ENCODE assay signal across 9 cellular contexts in genomic region chr7:43113622-43114450, GRCh38. TPM values are rescaled to one million over a fixed set of nuclear protein-coding genes. Genes with fewer than 3 reads are reported as not detected.
DNase-seq lines count a peak whose midpoint lies in the region; ATAC-seq and TF ChIP-seq lines count a peak whose summit lies in the region.
"Had no signal": no experiment of that assay in that cellular context is flagged by ENCODE, and none has a peak within 500 bp of the region (broad histone marks: within the 10 kb centered on the region; RNA-seq: fewer than 3 reads in every experiment).

No MANE protein-coding gene starts in this region.

- CTCF ChIA-PET in WTC11 (lab: Charles Lee) = interaction anchor here (0.6 to 3.7 kb wide), 4 partner anchors 42 to 326 kb away, joined by 3 to 16 read pairs (median 4); no protein-coding TSS in a partner anchor

- H3K27ac ChIP-seq in hepatocyte (no peak overlapping the region), skin epidermis (no peak overlapping the region)

- peak overlapping the region; percentile 44 for H2AFZ ChIP-seq in hepatocyte

- H3K4me3 Mint-ChIP-seq in WTC11 = peak overlapping the region; percentile 76

- ATAC-seq in WTC11 = peak; percentile 5
- no peak for ATAC-seq in HG02938 (IDR thresholded peaks at IDR 0.05; ENCODE audit: unreplicated experiment)

- no peaks in the 10 kb centered on the region for H3K79me2 ChIP-seq in hepatocyte

- no peak overlapping the region for H3K27ac Mint-ChIP-seq in WTC11

- peak overlapping the region; percentile 52 for H3K4me3 ChIP-seq in hepatocyte
- peak overlapping the region; percentile 4 to 31 (median 24) for H3K4me3 ChIP-seq in skin epidermis

- no peaks in the 10 kb centered on the region for H3K36me3 Mint-ChIP-seq in WTC11

- H3K27me3 Mint-ChIP-seq in WTC11 (ENCODE audit: low read depth) = peaks cover 23% of the 10 kb centered on the region

- TF ChIP-seq CTCF in WTC11 (IDR thresholded peaks at IDR 0.05) = no peak
- no peak for TF ChIP-seq CTCF in hepatocyte (IDR thresholded peaks at IDR 0.05; ENCODE audit: poor library complexity)

- H3K9me3 ChIP-seq in hepatocyte (ENCODE audit: low read depth) = no peaks in the 10 kb centered on the region

- H3K4me1 ChIP-seq in hepatocyte (ENCODE audit: insufficient read depth) = peaks cover 15% of the 10 kb centered on the region

- H3K4me2 ChIP-seq in hepatocyte = peak overlapping the region; percentile 98

- DNase-seq in NCI-H2227 (lab: John Stamatoyannopoulos, UW; ENCODE audit: unreplicated experiment) = peak; percentile 17
- no peak for DNase-seq in NCI-H2227 treated with DMSO at 0.1 percent for 48 hours (lab: John Stamatoyannopoulos, UW)
- peak; percentile 57 for DNase-seq in WTC11 (ENCODE audit: low spot score)
- no peak for DNase-seq in hepatocyte (ENCODE audit: low spot score)
- DNase-seq in stimulated activated naive CD4-positive, alpha-beta T cell treated with Interleukin-2 at 50 U/mL for 16 hours (lab: John Stamatoyannopoulos, UW) = no peak
- DNase-seq in NCI-H1417 (lab: John Stamatoyannopoulos, UW) = no peak
- DNase-seq: NCI-H1417 treated with DMSO at 0.1 percent for 48 hours had no signal

- peaks cover 69% of the 10 kb centered on the region for H3K4me1 Mint-ChIP-seq in WTC11

- WGBS in hepatocyte (ENCODE audit: low lambda C conversion rate, missing lambda C conversion rate) = 12% methylated on average over 25 of the region's 36 CpGs

- no peaks in the 10 kb centered on the region for H3K9me2 ChIP-seq in hepatocyte (replicated peaks; ENCODE audit: insufficient read depth)

- no peaks in the 10 kb centered on the region for H4K20me1 ChIP-seq in hepatocyte (ENCODE audit: insufficient read depth, poor library complexity, severe bottlenecking)

- peaks cover 93% of the 10 kb centered on the region for H3K27me3 ChIP-seq in hepatocyte

- POLR2A ChIA-PET in WTC11 (lab: Charles Lee) = interaction anchor here (0.6 to 1.1 kb wide), 6 partner anchors 108 to 1518 kb away, joined by 3 to 8 read pairs (median 4); partner anchors contain the start of gene MRPL32

- no peaks in the 10 kb centered on the region for H3K36me3 ChIP-seq in hepatocyte (replicated peaks; ENCODE audit: insufficient read depth, low read depth)

- no peaks in the 10 kb centered on the region for H3K9me3 Mint-ChIP-seq in WTC11

TF ChIP-seq in WTC11, 78 proteins besides CTCF, POLR2A, EP300 and RAD21:
- TF ChIP-seq ZNF121 (CRISPR knock-in tag; IDR thresholded peaks at IDR 0.05) (peak; percentile 87; the same call in 1 of the 2 replicates), E2F1 (CRISPR knock-in tag; IDR thresholded peaks at IDR 0.05) (no peak), SP1 (CRISPR knock-in tag; conservative IDR thresholded peaks at IDR 0.05) (no peak), ZNF396 (CRISPR knock-in tag; IDR thresholded peaks at IDR 0.05; ENCODE audit: borderline replicate concordance) (no peak), ZMAT4 (CRISPR knock-in tag; IDR thresholded peaks at IDR 0.05) (no peak), CREM (CRISPR knock-in tag; IDR thresholded peaks at IDR 0.05) (0 out of 2 replicates have a peak, but pooled peaks have one; percentile 42), NR2C2 (CRISPR knock-in tag; IDR thresholded peaks at IDR 0.05) (no peak), TP53 (CRISPR knock-in tag; IDR thresholded peaks at IDR 0.05) (no peak)
- TF ChIP-seq, protein P1, sequence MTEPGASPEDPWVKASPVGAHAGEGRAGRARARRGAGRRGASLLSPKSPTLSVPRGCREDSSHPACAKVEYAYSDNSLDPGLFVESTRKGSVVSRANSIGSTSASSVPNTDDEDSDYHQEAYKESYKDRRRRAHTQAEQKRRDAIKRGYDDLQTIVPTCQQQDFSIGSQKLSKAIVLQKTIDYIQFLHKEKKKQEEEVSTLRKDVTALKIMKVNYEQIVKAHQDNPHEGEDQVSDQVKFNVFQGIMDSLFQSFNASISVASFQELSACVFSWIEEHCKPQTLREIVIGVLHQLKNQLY (CRISPR knock-in tag; IDR thresholded peaks at IDR 0.05) = peak; percentile 28; the same call in 1 of the 2 replicates

RNA-seq across cellular contexts. Expression of gene HECW1, which starts 1.4 kb away (rescaled TPM):
- total RNA-seq in WTC11 (2021) (4.9 to 6.1 TPM (median 5.4 TPM) in 3 replicates), hepatocyte (2.6 and 7.6 TPM in 2 replicates)
- polyA plus RNA-seq in hepatocyte = 1.5 and 4.0 TPM in 2 replicates

Comparison
In these comparisons a context has a peak if more than half of its experiments do, and no peak if none do; other contexts are left out.
1. DNase-seq: peak in NCI-H2227 (single experiment) and WTC11 (single experiment); none in NCI-H2227 treated with DMSO at 0.1 percent for 48 hours (single experiment), hepatocyte (single experiment), stimulated activated naive CD4-positive, alpha-beta T cell treated with Interleukin-2 at 50 U/mL for 16 hours (single experiment) and NCI-H1417 (0 of 3).